ENCODE assay signal across 8 cellular contexts in genomic region chr16:11670171-11671131, GRCh38. TPM values are rescaled to one million over a fixed set of nuclear protein-coding genes. Genes with fewer than 3 reads are reported as not detected.
DNase-seq lines count a peak whose midpoint lies in the region; ATAC-seq, FAIRE-seq and TF ChIP-seq lines count a peak whose summit lies in the region.

No MANE protein-coding gene starts in this region.

- FAIRE-seq in GM12878 (lab: Jason Lieb, UNC), result peak; percentile 98

- 23% methylated on average over 27 of the region's 27 CpGs for WGBS in GM12878 (ENCODE audit: insufficient coverage, insufficient replicate concordance, low lambda C conversion rate, missing lambda C conversion rate)

- H3K9ac ChIP-seq in GM12878 (ENCODE audit: control insufficient read depth, insufficient read depth, low read length), result peak overlapping the region; percentile 57

- peaks cover 42% of the 10 kb centered on the region for H3K4me1 ChIP-seq in GM12878 (ENCODE audit: control insufficient read depth, insufficient read depth, low read length)

- POLR2A ChIA-PET in GM12878 (lab: Charles Lee), result interaction anchor here (1.0 to 7.1 kb wide), 9 partner anchors 10 to 128 kb away, joined by 3 to 75 read pairs (median 6); partner anchors contain the start of genes LITAF and ZC3H7A

- peak; percentile 69 for DNase-seq in GM06990 (ENCODE audit: extremely low read depth, insufficient read length)
- peak; percentile 46 for DNase-seq in GM12878 (ENCODE audit: low read depth, low spot score)
- peak; percentile 50 for DNase-seq in occipital lobe (lab: John Stamatoyannopoulos, UW)
- no peak for DNase-seq in DMS79 (lab: John Stamatoyannopoulos, UW)
- no peak for DNase-seq in SW 1271 (lab: John Stamatoyannopoulos, UW)
- DNase-seq in DMS153 (lab: John Stamatoyannopoulos, UW), result no peak
- no peak for DNase-seq in GF-D8 (lab: John Stamatoyannopoulos, UW)

- intact Hi-C loops in GM12878 (cut with micrococcal nuclease; ENCODE audit: unreplicated experiment), result loop anchor here (5.0 kb wide), 1 partner anchor 88 kb away; no protein-coding TSS in a partner anchor

- RAD21 ChIA-PET in GM12878 (lab: Charles Lee; ENCODE audit: unreplicated experiment), result interaction anchor here (0.5 to 3.1 kb wide), 18 partner anchors 8 to 264 kb away, joined by 3 to 34 read pairs (median 4); partner anchors contain the start of genes LITAF, TXNDC11 and ZC3H7A

- H3K79me2 ChIP-seq in GM12878 (ENCODE audit: control insufficient read depth, insufficient read depth, low read length), result peaks cover 48% of the 10 kb centered on the region

- H3K27me3 ChIP-seq in GM06990 (replicated peaks; ENCODE audit: control insufficient read depth, insufficient read depth, low read length), result no peaks in the 10 kb centered on the region
- no peaks in the 10 kb centered on the region for H3K27me3 ChIP-seq in GM12878 (replicated peaks in 1 of 2; ENCODE audit: control insufficient read depth in 2 of 2, insufficient read depth in 2 of 2, low read length in 1 of 2)

- H3K4me3 ChIP-seq in GM06990 (replicated peaks; ENCODE audit: low read depth, low read length), result peak overlapping the region; percentile 84
- peak overlapping the region; percentile 59 for H3K4me3 ChIP-seq in GM12878

- no peaks in the 10 kb centered on the region for H3K9me3 ChIP-seq in GM12878 (replicated peaks; ENCODE audit: control insufficient read depth, insufficient read depth, low read length)

- peak overlapping the region; percentile 93 for H3K4me2 ChIP-seq in GM12878 (ENCODE audit: control insufficient read depth, insufficient read depth)

- no TSS peak for BruUV-seq in GM12878 (replicated peaks; lab: Mats Ljungman, UMichigan)

- no peak for TF ChIP-seq CTCF in GM06990 (IDR thresholded peaks at IDR 0.05; ENCODE audit: insufficient read depth, low read length, poor library complexity, severe bottlenecking)
- TF ChIP-seq CTCF in GM12878 (IDR thresholded peaks at IDR 0.05 in 2 of 3, conservative IDR thresholded peaks at IDR 0.05 in 1 of 3; ENCODE audit: control insufficient read depth in 2 of 3, extremely low read depth in 1 of 3, insufficient read depth in 1 of 3, low read depth in 3 of 3, low read length in 3 of 3), result no peak

- 0 out of 4 replicates have a peak, but pooled peaks of 1 of the 2 experiments have one; percentile 42 for TF ChIP-seq EP300 in GM12878 (IDR thresholded peaks at IDR 0.05; ENCODE audit: borderline replicate concordance in 1 of 2, control insufficient read depth in 1 of 2, low read depth in 2 of 2, low read length in 2 of 2)

- ATAC-seq in HG02852 (IDR thresholded peaks at IDR 0.05; ENCODE audit: unreplicated experiment) (peak; percentile 32), GM12878 (peak; percentile 68)

- no peak overlapping the region for H2AFZ ChIP-seq in GM12878 (ENCODE audit: control insufficient read depth, low read depth, low read length)

- H4K20me1 ChIP-seq in GM12878 (ENCODE audit: control insufficient read depth, insufficient read depth), result peaks cover 7% of the 10 kb centered on the region

- in situ Hi-C loops in GM12878 (cut with MboI), result loop anchor here (25.0 kb wide), 1 partner anchor 708 kb away; no protein-coding TSS in a partner anchor

- CTCF ChIA-PET in GM12878 (lab: Yijun Ruan, JAX), result interaction anchor here (0.8 to 1.8 kb wide), 7 partner anchors 9 to 127 kb away, joined by 3 to 12 read pairs (median 6); no protein-coding TSS in a partner anchor

- TF ChIP-seq RAD21 in GM12878 (IDR thresholded peaks at IDR 0.05; ENCODE audit: insufficient read depth, low read depth, low read length), result no peak

- H3K36me3 ChIP-seq in GM06990 (ENCODE audit: control insufficient read depth, insufficient read depth, low read length) (no peaks in the 10 kb centered on the region), GM12878 (ENCODE audit: control insufficient read depth in 2 of 2, insufficient read depth in 2 of 2, low read length in 1 of 2) (peaks cover 0 to 1% of the 10 kb centered on the region in 2 experiments; a peak in 1 of 4 replicates)

- H3K27ac ChIP-seq in GM12878 (ENCODE audit: control insufficient read depth, insufficient read depth), result peak overlapping the region; percentile 88

- SMC1A ChIA-PET in GM12878 (lab: Charles Lee; ENCODE audit: uncharacterized antibody, unreplicated experiment), result interaction anchor here (0.7 to 4.8 kb wide), 8 partner anchors 8 to 112 kb away, joined by 4 to 43 read pairs (median 6); no protein-coding TSS in a partner anchor

- peak; percentile 27 for TF ChIP-seq POLR2A in GM12878 (IDR thresholded peaks at IDR 0.05; ENCODE audit: low read depth, low read length)

TF ChIP-seq in GM12878, 131 proteins besides CTCF, POLR2A, EP300 and RAD21 (continues in another document):
- TF ChIP-seq TCF3 (IDR thresholded peaks at IDR 0.05; ENCODE audit: borderline replicate concordance, insufficient read depth, low read depth, low read length) (no peak), CBX5 (IDR thresholded peaks at IDR 0.05; ENCODE audit: low read depth) (no peak), IKZF2 (IDR thresholded peaks at IDR 0.05) (no peak), NFXL1 (IDR thresholded peaks at IDR 0.05; ENCODE audit: borderline replicate concordance) (no peak), POU2F2 (IDR thresholded peaks at IDR 0.05; ENCODE audit: borderline replicate concordance, low read depth, low read length) (peak; percentile 65; the same call in 1 of the 3 replicates), STAT3 (IDR thresholded peaks at IDR 0.05; ENCODE audit: low read depth, low read length) (no peak), POLR2AphosphoS5 (IDR thresholded peaks at IDR 0.05; ENCODE audit: low read length) (0 out of 2 replicates have a peak, but pooled peaks have one; percentile 6), JUND (IDR thresholded peaks at IDR 0.05; ENCODE audit: low read depth, low read length) (peak; percentile 46; the same call in 1 of the 2 replicates), BCL11A (IDR thresholded peaks at IDR 0.05; ENCODE audit: low read depth, low read length) (no peak), CBFB (IDR thresholded peaks at IDR 0.05; ENCODE audit: low read depth) (no peak), SMARCA5 (IDR thresholded peaks at IDR 0.05) (0 out of 2 replicates have a peak, but pooled peaks have one; percentile 29), SUZ12 (IDR thresholded peaks at IDR 0.05; ENCODE audit: unreplicated experiment) (no peak), TBL1XR1 (IDR thresholded peaks at IDR 0.05; ENCODE audit: low read depth, low read length) (0 out of 2 replicates have a peak, but pooled peaks have one; percentile 26), YBX1 (IDR thresholded peaks at IDR 0.05) (no peak), BHLHE40 (IDR thresholded peaks at IDR 0.05; ENCODE audit: borderline replicate concordance in 1 of 2, low read depth in 2 of 2, low read length in 1 of 2) (peak; percentile 39 to 49; a peak in 3 of 4 replicates), SIX5 (IDR thresholded peaks at IDR 0.05; ENCODE audit: low read depth, low read length, severe bottlenecking) (no peak), IRF4 (IDR thresholded peaks at IDR 0.05; ENCODE audit: low read depth, low read length) (0 out of 2 replicates have a peak, but pooled peaks have one; percentile 21), ZBED1 (IDR thresholded peaks at IDR 0.05; ENCODE audit: borderline replicate concordance) (no peak; the same call in 1 of the 2 replicates), TCF12 (IDR thresholded peaks at IDR 0.05; ENCODE audit: low read depth, low read length) (no peak), HDGF (IDR thresholded peaks at IDR 0.05) (0 out of 2 replicates have a peak, but pooled peaks have one; percentile 16), EED (IDR thresholded peaks at IDR 0.05; ENCODE audit: low read depth) (peak; percentile 33; the same call in 1 of the 2 replicates), FOXK2 (IDR thresholded peaks at IDR 0.05) (no peak)

RNA-seq across cellular contexts. Expression of gene SNN, which starts 2.2 kb away (rescaled TPM):
- total RNA-seq in GM12878 (2013; cell fraction: nucleolus; rRNA removed), result 34.4 and 35.4 TPM in 2 replicates
- total RNA-seq in GM12878 (2014; rRNA removed), result 25.6 and 28.2 TPM in 2 replicates
- total RNA-seq in GM12878 (2014; rRNA removed; fragmentation: Illumina TruSeq; extraction: Trizol), result 26.9 and 27.3 TPM in 2 replicates
- total RNA-seq in GM12878 (2021), result 38.5 and 40.4 TPM in 2 replicates
- polyA plus RNA-seq in GM12878 (2011; ENCODE audit: low read depth), result 15.3 TPM
- 32.8 and 43.4 TPM in 2 replicates for polyA plus RNA-seq in GM12878 (2011; rRNA removed)
- 35.7 and 49.6 TPM in 2 replicates for polyA plus RNA-seq in GM12878 (2011; cell fraction: cytosol; rRNA removed)
- polyA plus RNA-seq in GM12878 (2011; cell fraction: nucleus; rRNA removed), result 25.6 and 27.0 TPM in 2 replicates
- 19.4 and 29.5 TPM in 2 replicates for polyA plus RNA-seq in GM12878 (2012)
- 26.5 and 32.4 TPM in 2 replicates for polyA plus RNA-seq in GM12878 (2014; fragmentation: Illumina TruSeq; extraction: Trizol)
- 1 to 10 TPM; 2.2 to 5.2 TPM for polyA plus RNA-seq in GM12878 (2014; fragmentation: Nextera tagmentation; extraction: Ambion mirVana)
- 40.0 and 42.4 TPM in 2 replicates for polyA plus RNA-seq in GM12878 (2014; rRNA removed)
- 10 to 100 TPM; 17.4 to 22.6 TPM for polyA plus RNA-seq in GM12878 (2016; fragmentation: Nextera tagmentation; extraction: Ambion mirVana)
- 17.0 and 24.5 TPM in 2 replicates for polyA minus RNA-seq in GM12878 (2011; rRNA and poly(A)+ RNA removed)
- 10.7 and 12.4 TPM in 2 replicates for polyA minus RNA-seq in GM12878 (2011; cell fraction: cytosol; rRNA and poly(A)+ RNA removed)
- polyA minus RNA-seq in GM12878 (2011; cell fraction: nucleus; rRNA and poly(A)+ RNA removed), result 9.7 and 16.1 TPM in 2 replicates
- total RNA-seq in occipital lobe, result 143 TPM

Comparison
In these comparisons a context has a peak if more than half of its experiments do, and no peak if none do; other contexts are left out.
1. DNase-seq: peak in GM06990 (single experiment), GM12878 (single experiment) and occipital lobe (single experiment); none in DMS79 (single experiment), SW 1271 (0 of 2), DMS153 (single experiment) and GF-D8 (single experiment).